ENCODE assay signal across 1 cellular context in genomic region chr5:177378884-177379883, GRCh38.
TF ChIP-seq lines count a peak whose summit lies in the region.

No MANE protein-coding gene starts in this region.

TF ChIP-seq in IMR-90, 13 proteins besides CTCF, POLR2A, EP300 and RAD21:
- TF ChIP-seq BHLHE40 (IDR thresholded peaks at IDR 0.05; ENCODE audit: low read depth, low read length) (peak; percentile 42; the same call in 1 of the 2 replicates), RCOR1 (IDR thresholded peaks at IDR 0.05; ENCODE audit: insufficient replicate concordance, low read length) (no peak), NFE2L2 (IDR thresholded peaks at IDR 0.05; ENCODE audit: low read depth, low read length) (peak; percentile 86), FOS (IDR thresholded peaks at IDR 0.05; ENCODE audit: low read depth, low read length) (peak; percentile 86), MAFK (IDR thresholded peaks at IDR 0.05; ENCODE audit: low read depth, low read length) (peak; percentile 79)
